Comparison of ENCODE assay signal across 1 cellular context in the genomic region with DNA sequence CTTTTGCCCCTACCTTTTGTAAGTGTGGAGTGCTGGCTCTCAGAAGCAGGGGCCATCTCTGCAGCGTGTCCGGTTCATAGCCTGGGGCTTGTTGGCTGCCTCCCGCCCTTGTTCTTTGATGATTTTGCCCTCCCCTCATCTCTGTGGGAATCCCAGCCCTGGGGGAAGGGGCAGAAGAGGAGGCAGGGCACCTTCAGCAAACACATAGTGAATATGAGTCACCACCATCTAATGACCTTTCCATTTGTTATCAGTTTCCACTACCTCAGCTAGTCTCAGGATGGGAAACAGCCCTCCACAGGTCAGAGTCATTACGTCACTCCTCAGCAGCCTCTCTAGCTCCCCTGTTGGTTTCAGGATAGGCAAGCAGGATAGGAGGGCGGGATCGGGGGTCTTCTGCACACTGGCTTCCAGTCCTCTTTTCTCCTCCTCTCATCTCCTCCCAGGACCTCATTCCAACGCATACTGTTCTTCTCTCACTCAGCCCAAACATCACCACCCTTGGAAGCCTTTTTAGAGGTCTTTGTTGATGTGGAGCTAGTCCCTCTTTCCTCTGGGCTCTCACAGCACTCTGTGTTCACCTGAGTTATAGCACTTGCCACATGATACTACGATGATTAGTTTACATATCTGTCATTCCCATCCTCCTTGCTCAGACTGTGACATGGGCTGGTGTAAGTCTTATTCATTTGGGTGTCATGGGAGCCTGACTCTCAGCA.
A peak's percentile ranks its signal among the peaks of the same experiment; 100 is the strongest.
TF ChIP-seq lines count a peak whose summit lies in the region.

No MANE protein-coding gene starts in this region.

TF ChIP-seq in HepG2, 621 proteins besides CTCF, POLR2A, EP300 and RAD21 (continued from another document and continues in another):
- TF ChIP-seq HINFP (CRISPR knock-in tag; IDR thresholded peaks at IDR 0.05; ENCODE audit: low read depth): peak; percentile 30; the same call in 1 of the 2 replicates
- TF ChIP-seq RFXAP (CRISPR knock-in tag; IDR thresholded peaks at IDR 0.05; ENCODE audit: borderline replicate concordance): no peak
- TF ChIP-seq, protein P1, sequence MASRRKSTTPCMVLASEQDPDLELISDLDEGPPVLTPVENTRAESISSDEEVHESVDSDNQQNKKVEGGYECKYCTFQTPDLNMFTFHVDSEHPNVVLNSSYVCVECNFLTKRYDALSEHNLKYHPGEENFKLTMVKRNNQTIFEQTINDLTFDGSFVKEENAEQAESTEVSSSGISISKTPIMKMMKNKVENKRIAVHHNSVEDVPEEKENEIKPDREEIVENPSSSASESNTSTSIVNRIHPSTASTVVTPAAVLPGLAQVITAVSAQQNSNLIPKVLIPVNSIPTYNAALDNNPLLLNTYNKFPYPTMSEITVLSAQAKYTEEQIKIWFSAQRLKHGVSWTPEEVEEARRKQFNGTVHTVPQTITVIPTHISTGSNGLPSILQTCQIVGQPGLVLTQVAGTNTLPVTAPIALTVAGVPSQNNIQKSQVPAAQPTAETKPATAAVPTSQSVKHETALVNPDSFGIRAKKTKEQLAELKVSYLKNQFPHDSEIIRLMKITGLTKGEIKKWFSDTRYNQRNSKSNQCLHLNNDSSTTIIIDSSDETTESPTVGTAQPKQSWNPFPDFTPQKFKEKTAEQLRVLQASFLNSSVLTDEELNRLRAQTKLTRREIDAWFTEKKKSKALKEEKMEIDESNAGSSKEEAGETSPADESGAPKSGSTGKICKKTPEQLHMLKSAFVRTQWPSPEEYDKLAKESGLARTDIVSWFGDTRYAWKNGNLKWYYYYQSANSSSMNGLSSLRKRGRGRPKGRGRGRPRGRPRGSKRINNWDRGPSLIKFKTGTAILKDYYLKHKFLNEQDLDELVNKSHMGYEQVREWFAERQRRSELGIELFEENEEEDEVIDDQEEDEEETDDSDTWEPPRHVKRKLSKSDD (CRISPR knock-in tag; IDR thresholded peaks at IDR 0.05; ENCODE audit: low read depth): peak; percentile 70; the same call in 1 of the 2 replicates
- TF ChIP-seq CCAR2 (optimal IDR thresholded peaks at IDR 0.05; ENCODE audit: low read depth, low read length): no peak
- peak; percentile 74 for TF ChIP-seq TEAD3 (CRISPR knock-in tag; optimal IDR thresholded peaks at IDR 0.05; ENCODE audit: borderline replicate concordance)
- TF ChIP-seq, protein P2, sequence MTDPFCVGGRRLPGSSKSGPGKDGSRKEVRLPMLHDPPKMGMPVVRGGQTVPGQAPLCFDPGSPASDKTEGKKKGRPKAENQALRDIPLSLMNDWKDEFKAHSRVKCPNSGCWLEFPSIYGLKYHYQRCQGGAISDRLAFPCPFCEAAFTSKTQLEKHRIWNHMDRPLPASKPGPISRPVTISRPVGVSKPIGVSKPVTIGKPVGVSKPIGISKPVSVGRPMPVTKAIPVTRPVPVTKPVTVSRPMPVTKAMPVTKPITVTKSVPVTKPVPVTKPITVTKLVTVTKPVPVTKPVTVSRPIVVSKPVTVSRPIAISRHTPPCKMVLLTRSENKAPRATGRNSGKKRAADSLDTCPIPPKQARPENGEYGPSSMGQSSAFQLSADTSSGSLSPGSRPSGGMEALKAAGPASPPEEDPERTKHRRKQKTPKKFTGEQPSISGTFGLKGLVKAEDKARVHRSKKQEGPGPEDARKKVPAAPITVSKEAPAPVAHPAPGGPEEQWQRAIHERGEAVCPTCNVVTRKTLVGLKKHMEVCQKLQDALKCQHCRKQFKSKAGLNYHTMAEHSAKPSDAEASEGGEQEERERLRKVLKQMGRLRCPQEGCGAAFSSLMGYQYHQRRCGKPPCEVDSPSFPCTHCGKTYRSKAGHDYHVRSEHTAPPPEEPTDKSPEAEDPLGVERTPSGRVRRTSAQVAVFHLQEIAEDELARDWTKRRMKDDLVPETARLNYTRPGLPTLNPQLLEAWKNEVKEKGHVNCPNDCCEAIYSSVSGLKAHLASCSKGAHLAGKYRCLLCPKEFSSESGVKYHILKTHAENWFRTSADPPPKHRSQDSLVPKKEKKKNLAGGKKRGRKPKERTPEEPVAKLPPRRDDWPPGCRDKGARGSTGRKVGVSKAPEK (CRISPR knock-in tag; IDR thresholded peaks at IDR 0.05; ENCODE audit: borderline replicate concordance): no peak
- peak; percentile 80 for TF ChIP-seq HDAC1 (CRISPR knock-in tag; IDR thresholded peaks at IDR 0.05)
- no peak for TF ChIP-seq HNRNPK (IDR thresholded peaks at IDR 0.05; ENCODE audit: low read depth, low read length, poor library complexity, severe bottlenecking)
- no peak for TF ChIP-seq FOXK2 (IDR thresholded peaks at IDR 0.05)
- TF ChIP-seq ZBTB20 (CRISPR knock-in tag; IDR thresholded peaks at IDR 0.05; ENCODE audit: borderline replicate concordance, low read depth): no peak
- TF ChIP-seq ZNF18 (CRISPR knock-in tag; IDR thresholded peaks at IDR 0.05; ENCODE audit: insufficient replicate concordance): no peak
- TF ChIP-seq ZNF558 (CRISPR knock-in tag; IDR thresholded peaks at IDR 0.05; ENCODE audit: borderline replicate concordance): no peak
- TF ChIP-seq ZBTB1 (CRISPR knock-in tag; IDR thresholded peaks at IDR 0.05; ENCODE audit: borderline replicate concordance): no peak
- no peak for TF ChIP-seq KDM5A (IDR thresholded peaks at IDR 0.05; ENCODE audit: borderline replicate concordance, low read length)
- no peak for TF ChIP-seq ZNF772 (CRISPR knock-in tag; IDR thresholded peaks at IDR 0.05)
- TF ChIP-seq CEBPG (CRISPR knock-in tag; IDR thresholded peaks at IDR 0.05): peak; percentile 79
- no peak; the same call in 1 of the 2 replicates for TF ChIP-seq ARNTL (CRISPR knock-in tag; IDR thresholded peaks at IDR 0.05)
- TF ChIP-seq PITX1 (CRISPR knock-in tag; IDR thresholded peaks at IDR 0.05): no peak
- TF ChIP-seq, protein P3, sequence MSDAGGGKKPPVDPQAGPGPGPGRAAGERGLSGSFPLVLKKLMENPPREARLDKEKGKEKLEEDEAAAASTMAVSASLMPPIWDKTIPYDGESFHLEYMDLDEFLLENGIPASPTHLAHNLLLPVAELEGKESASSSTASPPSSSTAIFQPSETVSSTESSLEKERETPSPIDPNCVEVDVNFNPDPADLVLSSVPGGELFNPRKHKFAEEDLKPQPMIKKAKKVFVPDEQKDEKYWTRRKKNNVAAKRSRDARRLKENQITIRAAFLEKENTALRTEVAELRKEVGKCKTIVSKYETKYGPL (CRISPR knock-in tag; IDR thresholded peaks at IDR 0.05): no peak
- no peak for TF ChIP-seq ZBTB42 (CRISPR knock-in tag; IDR thresholded peaks at IDR 0.05)
- TF ChIP-seq, protein P4, sequence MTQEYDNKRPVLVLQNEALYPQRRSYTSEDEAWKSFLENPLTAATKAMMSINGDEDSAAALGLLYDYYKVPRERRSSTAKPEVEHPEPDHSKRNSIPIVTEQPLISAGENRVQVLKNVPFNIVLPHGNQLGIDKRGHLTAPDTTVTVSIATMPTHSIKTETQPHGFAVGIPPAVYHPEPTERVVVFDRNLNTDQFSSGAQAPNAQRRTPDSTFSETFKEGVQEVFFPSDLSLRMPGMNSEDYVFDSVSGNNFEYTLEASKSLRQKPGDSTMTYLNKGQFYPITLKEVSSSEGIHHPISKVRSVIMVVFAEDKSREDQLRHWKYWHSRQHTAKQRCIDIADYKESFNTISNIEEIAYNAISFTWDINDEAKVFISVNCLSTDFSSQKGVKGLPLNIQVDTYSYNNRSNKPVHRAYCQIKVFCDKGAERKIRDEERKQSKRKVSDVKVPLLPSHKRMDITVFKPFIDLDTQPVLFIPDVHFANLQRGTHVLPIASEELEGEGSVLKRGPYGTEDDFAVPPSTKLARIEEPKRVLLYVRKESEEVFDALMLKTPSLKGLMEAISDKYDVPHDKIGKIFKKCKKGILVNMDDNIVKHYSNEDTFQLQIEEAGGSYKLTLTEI (CRISPR knock-in tag; conservative IDR thresholded peaks at IDR 0.05): no peak
- TF ChIP-seq ZNF282 (IDR thresholded peaks at IDR 0.05; ENCODE audit: partially characterized antibody): no peak
- no peak for TF ChIP-seq ZC3H4 (CRISPR knock-in tag; IDR thresholded peaks at IDR 0.05; ENCODE audit: borderline replicate concordance)
- TF ChIP-seq ATF3 (CRISPR knock-in tag; IDR thresholded peaks at IDR 0.05): peak; percentile 97
- no peak for TF ChIP-seq RFX1 (IDR thresholded peaks at IDR 0.05)
- TF ChIP-seq BHLHE40 (IDR thresholded peaks at IDR 0.05; ENCODE audit: low read length): 0 out of 2 replicates have a peak, but pooled peaks have one; percentile 3
- TF ChIP-seq RCOR2 (CRISPR knock-in tag; IDR thresholded peaks at IDR 0.05): peak; percentile 88
- no peak for TF ChIP-seq REL (CRISPR knock-in tag; conservative IDR thresholded peaks at IDR 0.05)
- peak; percentile 62; the same call in 1 of the 2 replicates for TF ChIP-seq MIER3 (CRISPR knock-in tag; IDR thresholded peaks at IDR 0.05; ENCODE audit: borderline replicate concordance)
- no peak for TF ChIP-seq ZNF766 (CRISPR knock-in tag; IDR thresholded peaks at IDR 0.05; ENCODE audit: borderline replicate concordance)
- no peak for TF ChIP-seq ZBTB7A (CRISPR knock-in tag; IDR thresholded peaks at IDR 0.05)
- TF ChIP-seq STAG1 (CRISPR knock-in tag; IDR thresholded peaks at IDR 0.05): peak; percentile 23; the same call in 1 of the 2 replicates
- TF ChIP-seq SAFB2 (CRISPR knock-in tag; IDR thresholded peaks at IDR 0.05; ENCODE audit: borderline replicate concordance, low read depth): no peak; the same call in 1 of the 2 replicates
- TF ChIP-seq KAT8 (CRISPR knock-in tag; IDR thresholded peaks at IDR 0.05): peak; percentile 70
- peak; percentile 65; the same call in 1 of the 2 replicates for TF ChIP-seq ETV5 (CRISPR knock-in tag; IDR thresholded peaks at IDR 0.05; ENCODE audit: borderline replicate concordance)
- no peak for TF ChIP-seq ETS1 (CRISPR knock-in tag; IDR thresholded peaks at IDR 0.05)
- TF ChIP-seq, protein P5, sequence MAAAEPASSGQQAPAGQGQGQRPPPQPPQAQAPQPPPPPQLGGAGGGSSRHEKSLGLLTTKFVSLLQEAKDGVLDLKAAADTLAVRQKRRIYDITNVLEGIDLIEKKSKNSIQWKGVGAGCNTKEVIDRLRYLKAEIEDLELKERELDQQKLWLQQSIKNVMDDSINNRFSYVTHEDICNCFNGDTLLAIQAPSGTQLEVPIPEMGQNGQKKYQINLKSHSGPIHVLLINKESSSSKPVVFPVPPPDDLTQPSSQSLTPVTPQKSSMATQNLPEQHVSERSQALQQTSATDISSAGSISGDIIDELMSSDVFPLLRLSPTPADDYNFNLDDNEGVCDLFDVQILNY (CRISPR knock-in tag; conservative IDR thresholded peaks at IDR 0.05): no peak
- TF ChIP-seq TMF1 (CRISPR knock-in tag; IDR thresholded peaks at IDR 0.05; ENCODE audit: low read depth): no peak
- TF ChIP-seq, protein P6, sequence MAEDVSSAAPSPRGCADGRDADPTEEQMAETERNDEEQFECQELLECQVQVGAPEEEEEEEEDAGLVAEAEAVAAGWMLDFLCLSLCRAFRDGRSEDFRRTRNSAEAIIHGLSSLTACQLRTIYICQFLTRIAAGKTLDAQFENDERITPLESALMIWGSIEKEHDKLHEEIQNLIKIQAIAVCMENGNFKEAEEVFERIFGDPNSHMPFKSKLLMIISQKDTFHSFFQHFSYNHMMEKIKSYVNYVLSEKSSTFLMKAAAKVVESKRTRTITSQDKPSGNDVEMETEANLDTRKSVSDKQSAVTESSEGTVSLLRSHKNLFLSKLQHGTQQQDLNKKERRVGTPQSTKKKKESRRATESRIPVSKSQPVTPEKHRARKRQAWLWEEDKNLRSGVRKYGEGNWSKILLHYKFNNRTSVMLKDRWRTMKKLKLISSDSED (CRISPR knock-in tag; IDR thresholded peaks at IDR 0.05): no peak
- TF ChIP-seq DMAP1 (CRISPR knock-in tag; IDR thresholded peaks at IDR 0.05): peak; percentile 36; the same call in 1 of the 2 replicates
